ENCODE assay signal across 9 cellular contexts in genomic region chr1:153670257-153670858, GRCh38. TPM values are rescaled to one million over a fixed set of nuclear protein-coding genes. Genes with fewer than 3 reads are reported as not detected.
DNase-seq lines count a peak whose midpoint lies in the region; ATAC-seq and TF ChIP-seq lines count a peak whose summit lies in the region.
"Had no signal": no experiment of that assay in that cellular context is flagged by ENCODE, and none has a peak within 500 bp of the region (broad histone marks: within the 10 kb centered on the region; RNA-seq: fewer than 3 reads in every experiment).

No MANE protein-coding gene starts in this region.

- H3K4me3 ChIP-seq in dorsolateral prefrontal cortex, result peak overlapping the region; percentile 61 to 96 (median 86)
- H3K4me3 ChIP-seq in naive thymus-derived CD4-positive, alpha-beta T cell (ENCODE audit: low read length), result peak overlapping the region; percentile 72

- DNase-seq in COLO668 (lab: John Stamatoyannopoulos, UW; ENCODE audit: unreplicated experiment) (peak; percentile 36), dorsolateral prefrontal cortex (no peak), GM10266 (ENCODE audit: extremely low spot score) (no peak), ureter (ENCODE audit: low spot score) (no peak), SW 1271 (lab: John Stamatoyannopoulos, UW) (no peak)
- peak in 1 of 9 donors; percentile 46 for DNase-seq in naive thymus-derived CD4-positive, alpha-beta T cell

- H3K9me3 ChIP-seq in naive thymus-derived CD4-positive, alpha-beta T cell (ENCODE audit: control insufficient read depth in 2 of 3, low read length in 3 of 3), result no peaks in the 10 kb centered on the region

- no peak overlapping the region for H3K27ac Mint-ChIP-seq in naive thymus-derived CD4-positive, alpha-beta T cell

- H3K36me3 Mint-ChIP-seq in naive thymus-derived CD4-positive, alpha-beta T cell, result peaks cover 12 to 36% (median 17%) of the 10 kb centered on the region in 5 donors

- H3K4me1 ChIP-seq in naive thymus-derived CD4-positive, alpha-beta T cell (ENCODE audit: control insufficient read depth in 2 of 2, insufficient read depth in 2 of 2, low read length in 2 of 2), result peaks cover 18 to 19% of the 10 kb centered on the region in 2 donors

- peaks cover 28 to 37% (median 30%) of the 10 kb centered on the region in 3 experiments for H3K36me3 ChIP-seq in naive thymus-derived CD4-positive, alpha-beta T cell (ENCODE audit: control insufficient read depth in 2 of 3, insufficient read depth in 3 of 3, low read length in 3 of 3)

- no peak for TF ChIP-seq CTCF in dorsolateral prefrontal cortex (IDR thresholded peaks at IDR 0.05 in 54 of 56, conservative IDR thresholded peaks at IDR 0.05 in 2 of 56; ENCODE audit: low read depth in 1 of 56, partially characterized antibody in 56 of 56)
- no peak for TF ChIP-seq CTCF in GM10266 (IDR thresholded peaks at IDR 0.05; ENCODE audit: control insufficient read depth, insufficient read depth, low read depth, missing control alignments)

- H3K27me3 Mint-ChIP-seq in naive thymus-derived CD4-positive, alpha-beta T cell, result no peaks in the 10 kb centered on the region
- H3K27me3 Mint-ChIP-seq: naive B cell had no signal

- POLR2A ChIA-PET in naive thymus-derived CD4-positive, alpha-beta T cell (lab: Charles Lee), result interaction anchor here (0.6 to 4.5 kb wide), 7 partner anchors 8 to 1479 kb away, joined by 5 to 38 read pairs (median 6); partner anchors contain the start of genes CHTOP and SNAPIN

- H3K9me3 Mint-ChIP-seq in naive thymus-derived CD4-positive, alpha-beta T cell, result no peaks in the 10 kb centered on the region
- H3K9me3 Mint-ChIP-seq: naive B cell had no signal

- ATAC-seq in HG03521 (IDR thresholded peaks at IDR 0.05; ENCODE audit: unreplicated experiment) (peak; percentile 3), HG03039 (IDR thresholded peaks at IDR 0.05; ENCODE audit: unreplicated experiment) (no peak)
- ATAC-seq in naive thymus-derived CD4-positive, alpha-beta T cell, result peak; percentile 1

- H3K4me1 Mint-ChIP-seq in naive thymus-derived CD4-positive, alpha-beta T cell, result peaks cover 11 to 28% (median 17%) of the 10 kb centered on the region in 7 donors

- intact Hi-C loops in dorsolateral prefrontal cortex (cut with DNase I), result loop anchor here (2.0 to 10.0 kb wide), 7 partner anchors 38 to 166 kb away; partner anchors contain the start of genes CHTOP (in 1 of the 2), INTS3 (in 1 of the 2) and SLC27A3 (in 1 of the 2)
- intact Hi-C loops in naive thymus-derived CD4-positive, alpha-beta T cell (cut with micrococcal nuclease), result loop anchor here (2.0 to 10.0 kb wide), 12 partner anchors 98 to 957 kb away; partner anchors contain the start of genes HAX1 (in 2 of the 2), ATP8B2 (in 1 of the 2), CREB3L4 (in 1 of the 2) and CRTC2 (in 1 of the 2)

- H3K27me3 ChIP-seq in dorsolateral prefrontal cortex, result no peaks in the 10 kb centered on the region
- H3K27me3 ChIP-seq in naive thymus-derived CD4-positive, alpha-beta T cell (ENCODE audit: control insufficient read depth in 2 of 2, insufficient read depth in 2 of 2, low read length in 2 of 2), result no peaks in the 10 kb centered on the region

- H3K27ac ChIP-seq in dorsolateral prefrontal cortex, result peak overlapping the region in 51 of 59 donors; percentile 5 to 96 (median 71)
- peak overlapping the region; percentile 93 for H3K27ac ChIP-seq in naive thymus-derived CD4-positive, alpha-beta T cell (ENCODE audit: low read depth, low read length)

- H3K4me3 Mint-ChIP-seq in naive thymus-derived CD4-positive, alpha-beta T cell, result no peak overlapping the region

- CTCF ChIA-PET in naive thymus-derived CD4-positive, alpha-beta T cell (lab: Charles Lee), result interaction anchor here (1.0 kb wide), 1 partner anchor 32 kb away, joined by 3 read pairs; no protein-coding TSS in a partner anchor

RNA-seq across cellular contexts. Expression of gene ILF2, which starts 0.4 kb away (rescaled TPM):
- total RNA-seq in dorsolateral prefrontal cortex (10 to 100 TPM; 45.0 to 84.5 (median 66.7) TPM), ureter (131 TPM)
- total RNA-seq in naive thymus-derived CD4-positive, alpha-beta T cell, result 100 to 1,000 TPM in 3 of 5 experiments, 10 to 100 TPM in 2; 83.6 to 177 (median 113) TPM
- polyA plus RNA-seq in naive thymus-derived CD4-positive, alpha-beta T cell, result 100 to 1,000 TPM; 147 to 166 TPM

RNA-seq across cellular contexts. Expression of gene NPR1, which starts 8.1 kb away (rescaled TPM):
- total RNA-seq in dorsolateral prefrontal cortex, result 1 to 10 TPM in 57 of 120 experiments, under 1 TPM in 63; 0.14 to 3.2 (median 0.97) TPM
- total RNA-seq in naive thymus-derived CD4-positive, alpha-beta T cell, result not detected
- polyA plus RNA-seq in naive thymus-derived CD4-positive, alpha-beta T cell, result not detected
- 21.0 TPM for total RNA-seq in ureter

RNA-seq across cellular contexts. Expression of gene SNAPIN, which starts 11.9 kb away (rescaled TPM):
- total RNA-seq in dorsolateral prefrontal cortex, result 10 to 100 TPM; 29.9 to 50.4 (median 39.0) TPM
- 10 to 100 TPM; 10.2 to 43.5 (median 29.8) TPM for total RNA-seq in naive thymus-derived CD4-positive, alpha-beta T cell
- polyA plus RNA-seq in naive thymus-derived CD4-positive, alpha-beta T cell, result 10 to 100 TPM; 77.3 to 84.5 TPM
- 37.3 TPM for total RNA-seq in ureter

RNA-seq across cellular contexts. Expression of gene CHTOP, which starts 36.5 kb away (rescaled TPM):
- 100 to 1,000 TPM in 1 of 120 experiments, 10 to 100 TPM in 119; 62.0 to 109 (median 76.4) TPM for total RNA-seq in dorsolateral prefrontal cortex
- 100 to 1,000 TPM in 4 of 5 experiments, 10 to 100 TPM in 1; 85.2 to 143 (median 116) TPM for total RNA-seq in naive thymus-derived CD4-positive, alpha-beta T cell
- 10 to 100 TPM; 57.4 to 95.7 TPM for polyA plus RNA-seq in naive thymus-derived CD4-positive, alpha-beta T cell
- total RNA-seq in ureter, result 91.7 TPM

RNA-seq across cellular contexts. Expression of gene S100A1, which starts 42.1 kb away (rescaled TPM):
- total RNA-seq in dorsolateral prefrontal cortex (100 to 1,000 TPM; 162 to 726 (median 281) TPM), ureter (not detected)
- total RNA-seq in naive thymus-derived CD4-positive, alpha-beta T cell, result not detected
- not detected for polyA plus RNA-seq in naive thymus-derived CD4-positive, alpha-beta T cell
